1 cellular context compared by ENCODE assay signal in the genomic region with DNA sequence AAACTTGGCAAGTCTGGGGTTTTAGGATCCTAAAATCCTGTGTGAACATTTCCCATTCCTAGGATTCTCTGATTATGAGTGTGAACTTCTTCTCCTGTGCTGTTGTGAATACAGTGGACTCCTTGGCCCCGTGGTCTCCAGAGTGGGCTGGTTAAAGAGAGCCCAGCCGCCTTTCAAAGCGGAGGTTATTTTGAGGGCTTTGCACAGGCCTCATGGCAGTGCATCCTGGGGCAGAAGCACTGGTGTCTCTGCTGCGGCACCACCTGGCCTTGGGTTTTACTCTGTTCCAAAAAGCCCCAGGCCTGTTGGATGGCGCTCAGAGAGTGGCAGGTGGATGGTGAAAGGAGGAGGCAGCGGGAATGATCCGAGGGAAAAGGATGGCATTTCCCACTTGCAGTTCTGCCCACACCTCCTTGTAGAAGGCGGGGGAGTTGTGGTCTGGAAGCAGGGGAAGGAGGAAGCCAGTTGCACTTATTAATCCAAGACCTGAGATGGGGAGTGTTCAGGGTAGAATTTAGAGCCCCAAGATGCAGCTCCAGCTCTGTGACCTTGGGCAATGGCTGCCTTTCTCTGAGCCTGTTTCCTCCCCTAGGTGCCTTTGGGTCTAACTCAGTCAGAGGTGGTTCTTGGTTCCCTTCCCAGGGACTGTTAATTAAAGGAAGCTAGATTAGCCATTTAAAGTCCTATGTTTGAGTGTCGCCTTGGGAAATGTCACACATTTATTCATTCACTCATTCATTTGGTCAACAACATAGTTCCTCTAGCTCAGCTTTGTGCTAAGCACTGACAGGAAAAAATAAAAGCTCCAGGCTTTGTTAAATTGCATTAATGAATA.
TF ChIP-seq lines count a peak whose summit lies in the region.

No MANE protein-coding gene starts in this region.

TF ChIP-seq in HEK293, 187 proteins besides CTCF, POLR2A, EP300 and RAD21 (continued from another document):
- TF ChIP-seq, protein P1, sequence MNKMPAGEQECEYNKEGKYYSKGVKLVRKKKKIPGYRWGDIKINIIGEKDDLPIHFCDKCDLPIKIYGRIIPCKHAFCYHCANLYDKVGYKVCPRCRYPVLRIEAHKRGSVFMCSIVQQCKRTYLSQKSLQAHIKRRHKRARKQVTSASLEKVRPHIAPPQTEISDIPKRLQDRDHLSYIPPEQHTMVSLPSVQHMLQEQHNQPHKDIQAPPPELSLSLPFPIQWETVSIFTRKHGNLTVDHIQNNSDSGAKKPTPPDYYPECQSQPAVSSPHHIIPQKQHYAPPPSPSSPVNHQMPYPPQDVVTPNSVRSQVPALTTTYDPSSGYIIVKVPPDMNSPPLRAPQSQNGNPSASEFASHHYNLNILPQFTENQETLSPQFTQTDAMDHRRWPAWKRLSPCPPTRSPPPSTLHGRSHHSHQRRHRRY (tag by site-specific recombination; IDR thresholded peaks at IDR 0.05) = no peak
- TF ChIP-seq MZF1 (tag by site-specific recombination; IDR thresholded peaks at IDR 0.05; ENCODE audit: borderline replicate concordance) = no peak
- TF ChIP-seq, protein P2, sequence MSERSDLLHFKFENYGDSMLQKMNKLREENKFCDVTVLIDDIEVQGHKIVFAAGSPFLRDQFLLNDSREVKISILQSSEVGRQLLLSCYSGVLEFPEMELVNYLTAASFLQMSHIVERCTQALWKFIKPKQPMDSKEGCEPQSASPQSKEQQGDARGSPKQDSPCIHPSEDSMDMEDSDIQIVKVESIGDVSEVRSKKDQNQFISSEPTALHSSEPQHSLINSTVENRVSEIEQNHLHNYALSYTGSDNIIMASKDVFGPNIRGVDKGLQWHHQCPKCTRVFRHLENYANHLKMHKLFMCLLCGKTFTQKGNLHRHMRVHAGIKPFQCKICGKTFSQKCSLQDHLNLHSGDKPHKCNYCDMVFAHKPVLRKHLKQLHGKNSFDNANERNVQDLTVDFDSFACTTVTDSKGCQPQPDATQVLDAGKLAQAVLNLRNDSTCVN (tag by site-specific recombination; optimal IDR thresholded peaks at IDR 0.05) = no peak
- TF ChIP-seq ZNF596 (tag by site-specific recombination; IDR thresholded peaks at IDR 0.05) = no peak
- TF ChIP-seq, protein P3, sequence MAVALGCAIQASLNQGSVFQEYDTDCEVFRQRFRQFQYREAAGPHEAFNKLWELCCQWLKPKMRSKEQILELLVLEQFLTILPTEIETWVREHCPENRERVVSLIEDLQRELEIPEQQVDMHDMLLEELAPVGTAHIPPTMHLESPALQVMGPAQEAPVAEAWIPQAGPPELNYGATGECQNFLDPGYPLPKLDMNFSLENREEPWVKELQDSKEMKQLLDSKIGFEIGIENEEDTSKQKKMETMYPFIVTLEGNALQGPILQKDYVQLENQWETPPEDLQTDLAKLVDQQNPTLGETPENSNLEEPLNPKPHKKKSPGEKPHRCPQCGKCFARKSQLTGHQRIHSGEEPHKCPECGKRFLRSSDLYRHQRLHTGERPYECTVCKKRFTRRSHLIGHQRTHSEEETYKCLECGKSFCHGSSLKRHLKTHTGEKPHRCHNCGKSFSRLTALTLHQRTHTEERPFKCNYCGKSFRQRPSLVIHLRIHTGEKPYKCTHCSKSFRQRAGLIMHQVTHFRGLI (tag by site-specific recombination; IDR thresholded peaks at IDR 0.05) = peak; percentile 94
- no peak for TF ChIP-seq ZBTB21 (tag by site-specific recombination; IDR thresholded peaks at IDR 0.05)
- TF ChIP-seq GLI2 (tag by site-specific recombination; IDR thresholded peaks at IDR 0.05; ENCODE audit: borderline replicate concordance, low read depth) = no peak
- peak; percentile 53; the same call in 1 of the 2 replicates for TF ChIP-seq EGR2 (tag by site-specific recombination; IDR thresholded peaks at IDR 0.05; ENCODE audit: low read depth)
